2 cellular contexts compared by ENCODE assay signal in genomic region chr20:10288954-10289646, GRCh38.
TF ChIP-seq lines count a peak whose summit lies in the region.

No MANE protein-coding gene starts in this region.

TF ChIP-seq in A549, 52 proteins besides CTCF, POLR2A, EP300 and RAD21 (continued from another document):
- TF ChIP-seq, protein P1, sequence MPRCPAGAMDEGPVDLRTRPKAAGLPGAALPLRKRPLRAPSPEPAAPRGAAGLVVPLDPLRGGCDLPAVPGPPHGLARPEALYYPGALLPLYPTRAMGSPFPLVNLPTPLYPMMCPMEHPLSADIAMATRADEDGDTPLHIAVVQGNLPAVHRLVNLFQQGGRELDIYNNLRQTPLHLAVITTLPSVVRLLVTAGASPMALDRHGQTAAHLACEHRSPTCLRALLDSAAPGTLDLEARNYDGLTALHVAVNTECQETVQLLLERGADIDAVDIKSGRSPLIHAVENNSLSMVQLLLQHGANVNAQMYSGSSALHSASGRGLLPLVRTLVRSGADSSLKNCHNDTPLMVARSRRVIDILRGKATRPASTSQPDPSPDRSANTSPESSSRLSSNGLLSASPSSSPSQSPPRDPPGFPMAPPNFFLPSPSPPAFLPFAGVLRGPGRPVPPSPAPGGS (IDR thresholded peaks at IDR 0.05), result peak; percentile 95
- peak; percentile 86 to 96; a peak in 4 of 5 replicates for TF ChIP-seq JUN (IDR thresholded peaks at IDR 0.05)
- no peak for TF ChIP-seq SREBF2 (IDR thresholded peaks at IDR 0.05)
- TF ChIP-seq FOXS1 (CRISPR knock-in tag; IDR thresholded peaks at IDR 0.05), result peak; percentile 92; the same call in 1 of the 2 replicates
- TF ChIP-seq, protein P2, sequence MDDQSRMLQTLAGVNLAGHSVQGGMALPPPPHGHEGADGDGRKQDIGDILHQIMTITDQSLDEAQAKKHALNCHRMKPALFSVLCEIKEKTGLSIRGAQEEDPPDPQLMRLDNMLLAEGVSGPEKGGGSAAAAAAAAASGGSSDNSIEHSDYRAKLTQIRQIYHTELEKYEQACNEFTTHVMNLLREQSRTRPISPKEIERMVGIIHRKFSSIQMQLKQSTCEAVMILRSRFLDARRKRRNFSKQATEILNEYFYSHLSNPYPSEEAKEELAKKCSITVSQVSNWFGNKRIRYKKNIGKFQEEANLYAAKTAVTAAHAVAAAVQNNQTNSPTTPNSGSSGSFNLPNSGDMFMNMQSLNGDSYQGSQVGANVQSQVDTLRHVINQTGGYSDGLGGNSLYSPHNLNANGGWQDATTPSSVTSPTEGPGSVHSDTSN (IDR thresholded peaks at IDR 0.05), result peak; percentile 76
- TF ChIP-seq RFX5 (IDR thresholded peaks at IDR 0.05), result no peak
- peak; percentile 84 for TF ChIP-seq FOSL2 (IDR thresholded peaks at IDR 0.05)
- peak; percentile 90 for TF ChIP-seq FOSL2 (CRISPR knock-in tag; IDR thresholded peaks at IDR 0.05)
- no peak for TF ChIP-seq RNF2 (IDR thresholded peaks at IDR 0.05; ENCODE audit: borderline replicate concordance, low read depth)
- peak; percentile 98 for TF ChIP-seq JUNB (IDR thresholded peaks at IDR 0.05)

TF ChIP-seq in neural cell, 6 proteins besides CTCF, POLR2A, EP300 and RAD21 (continued from another document):
- TF ChIP-seq REST (IDR thresholded peaks at IDR 0.05; ENCODE audit: borderline replicate concordance), result no peak
- no peak for TF ChIP-seq POLR2AphosphoS5 (IDR thresholded peaks at IDR 0.05)
- TF ChIP-seq MXI1 (conservative IDR thresholded peaks at IDR 0.05; ENCODE audit: poor library complexity, severe bottlenecking), result no peak
- no peak for TF ChIP-seq TAF1 (IDR thresholded peaks at IDR 0.05; ENCODE audit: low read depth)
